8 cellular contexts compared by ENCODE assay signal in the genomic region with DNA sequence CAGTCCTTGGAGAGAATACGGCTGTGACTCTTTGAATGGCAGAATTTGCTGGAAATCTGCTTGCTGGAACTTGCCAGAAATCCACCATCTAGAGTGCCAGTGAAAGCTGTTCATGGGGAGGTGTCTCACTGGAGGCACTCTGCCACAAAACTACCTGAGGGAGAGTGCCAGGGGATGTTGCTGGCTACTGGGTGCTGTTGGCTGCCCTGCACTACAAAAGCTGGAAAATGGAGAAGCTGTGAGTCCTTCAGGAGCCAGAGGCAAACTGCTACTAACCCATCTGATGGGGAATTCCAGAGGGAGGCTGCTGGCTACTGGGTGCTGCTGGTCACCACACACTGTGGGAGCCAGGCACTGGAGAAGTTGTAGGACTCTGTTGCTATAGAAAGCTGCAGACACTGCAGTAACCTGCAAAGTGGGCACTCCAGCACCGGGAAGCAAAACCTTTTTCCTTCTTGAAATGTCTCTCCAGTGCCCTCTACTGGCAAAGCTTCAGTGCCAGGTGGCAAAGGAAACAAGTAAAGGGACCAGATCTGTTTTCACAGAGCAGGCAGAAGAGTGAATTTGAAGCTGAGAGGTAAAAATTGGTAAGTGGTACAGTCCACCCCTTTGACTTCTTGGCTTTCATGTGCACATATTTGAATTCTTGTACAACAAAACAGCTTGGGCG. TPM values are rescaled to one million over a fixed set of nuclear protein-coding genes. Genes with fewer than 3 reads are reported as not detected.
DNase-seq lines count a peak whose midpoint lies in the region; ATAC-seq and TF ChIP-seq lines count a peak whose summit lies in the region.

No MANE protein-coding gene starts in this region.

- TF ChIP-seq CTCF in GM06990 (IDR thresholded peaks at IDR 0.05; ENCODE audit: insufficient read depth, low read length, poor library complexity, severe bottlenecking), result peak; percentile 88
- peak; percentile 21 to 54 (median 33) for TF ChIP-seq CTCF in ascending aorta (IDR thresholded peaks at IDR 0.05)

- H3K36me3 ChIP-seq in GM06990 (ENCODE audit: control insufficient read depth, insufficient read depth, low read length) (no peaks in the 10 kb centered on the region), ascending aorta (no peaks in the 10 kb centered on the region)

- intact Hi-C loops in ascending aorta (cut with DNase I), result no loop called here

- H3K27me3 ChIP-seq in GM06990 (replicated peaks; ENCODE audit: control insufficient read depth, insufficient read depth, low read length), result no peaks in the 10 kb centered on the region
- H3K27me3 ChIP-seq in ascending aorta, result no peaks in the 10 kb centered on the region

- H3K9me3 ChIP-seq in ascending aorta, result no peaks in the 10 kb centered on the region

- no peak overlapping the region for H3K4me3 ChIP-seq in GM06990 (replicated peaks; ENCODE audit: low read depth, low read length)
- no peak overlapping the region for H3K4me3 ChIP-seq in ascending aorta

- H3K4me1 ChIP-seq in ascending aorta, result no peaks in the 10 kb centered on the region

- no peak overlapping the region for H3K27ac ChIP-seq in ascending aorta

- no peak for ATAC-seq in HG03469 (IDR thresholded peaks at IDR 0.05; ENCODE audit: unreplicated experiment)

- DNase-seq in GM06990 (ENCODE audit: extremely low read depth, insufficient read length) (peak; percentile 15), NCI-H1105 (lab: John Stamatoyannopoulos, UW) (peak; percentile 43), SW480 (ENCODE audit: low spot score) (peak; percentile 66), ascending aorta (ENCODE audit: low spot score in 2 of 2) (peak in 1 of 2 donors; percentile 65), iPS DF 19.7 (ENCODE audit: low read depth, low spot score) (peak; percentile 45)
- peak; percentile 7 to 40 for DNase-seq in stimulated activated CD4-positive, alpha-beta T cell treated with anti-CD3 and anti-CD28 coated beads, Interleukin-15, amount 100 ng/mL, for 48 hours (ENCODE audit: low read depth in 2 of 2)
- no peak for DNase-seq in NK-92 treated with Interleukin-12 subunit alpha and Interleukin-12 subunit beta, amount 100 ng/mL, for 24 hours (lab: John Stamatoyannopoulos, UW)

RNA-seq across cellular contexts. Expression of a gene that starts 47.8 kb away (rescaled TPM):
- total RNA-seq in ascending aorta, result 21.5 TPM

RNA-seq across cellular contexts. Expression of a gene that starts 59.3 kb away (rescaled TPM):
- total RNA-seq in ascending aorta, result not detected

RNA-seq across cellular contexts. Expression of a gene that starts 59.5 kb away (rescaled TPM):
- total RNA-seq in ascending aorta, result 11.2 TPM
